In the genomic region with DNA sequence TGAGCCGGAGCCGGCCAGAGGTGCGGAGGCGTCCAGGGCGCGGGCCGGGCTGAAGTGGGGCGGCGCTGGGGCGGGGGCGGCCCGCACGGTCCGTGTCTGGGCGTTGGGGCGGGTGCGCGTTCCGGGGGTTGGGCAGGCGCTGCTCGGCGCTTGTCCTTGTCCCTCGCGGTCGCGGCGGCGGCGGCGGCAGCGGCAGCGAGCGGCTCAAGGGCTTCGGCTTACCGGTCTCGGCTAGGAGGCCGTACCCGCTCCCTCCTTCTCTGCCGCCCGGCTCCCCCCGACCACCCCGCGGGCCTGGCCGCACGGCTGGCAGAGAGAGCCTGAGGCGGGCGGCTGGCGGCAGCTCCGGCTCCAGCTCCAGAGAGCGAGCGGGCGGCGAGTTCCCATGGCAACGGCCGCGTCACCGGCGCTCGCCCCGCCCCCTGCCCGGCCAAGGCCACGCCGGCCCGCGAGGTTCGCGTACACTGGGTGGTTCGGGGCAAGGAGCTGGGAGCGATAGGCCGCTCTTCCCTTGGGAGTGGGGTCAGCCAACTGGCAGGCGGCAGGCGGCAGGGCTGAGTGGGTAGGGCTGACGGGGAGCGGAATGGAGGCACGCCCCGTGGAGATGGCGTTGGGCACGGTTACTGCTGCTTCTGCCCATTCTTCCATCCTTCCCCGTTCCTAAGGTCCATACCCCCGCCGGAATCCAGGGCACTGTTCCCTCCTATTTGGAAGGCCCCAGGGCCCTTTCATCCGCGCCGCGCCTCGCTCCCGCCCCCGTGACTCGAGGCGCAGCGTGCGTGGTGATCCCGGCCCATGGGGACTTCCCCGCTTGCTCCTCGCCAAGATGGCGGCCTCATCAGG, we compare ENCODE assay signal across 1 cellular context.
TF ChIP-seq lines count a peak whose summit lies in the region.

A gene with protein sequence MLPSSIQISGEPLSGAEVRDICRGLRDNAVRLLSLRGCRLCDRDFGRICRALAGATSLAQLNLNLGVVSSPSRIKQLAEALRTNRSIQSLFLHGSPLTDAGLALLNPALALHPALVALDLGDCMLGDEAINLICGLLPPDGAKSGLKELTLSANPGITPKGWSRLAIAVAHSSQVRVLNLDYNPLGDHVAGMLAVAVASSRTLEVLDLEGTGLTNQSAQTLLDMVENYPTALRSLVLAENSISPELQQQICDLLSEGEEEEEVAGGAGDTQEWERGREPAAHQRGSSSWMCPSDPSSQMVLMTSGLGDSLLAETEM (minus strand): TSS at position 363 of the 843 bp plus-strand sequence. CDS start 561 bp downstream, outside the sequence.

TF ChIP-seq in HepG2, 621 proteins besides CTCF, POLR2A, EP300 and RAD21 (continued from another document and continues in another):
- TF ChIP-seq, protein P1, sequence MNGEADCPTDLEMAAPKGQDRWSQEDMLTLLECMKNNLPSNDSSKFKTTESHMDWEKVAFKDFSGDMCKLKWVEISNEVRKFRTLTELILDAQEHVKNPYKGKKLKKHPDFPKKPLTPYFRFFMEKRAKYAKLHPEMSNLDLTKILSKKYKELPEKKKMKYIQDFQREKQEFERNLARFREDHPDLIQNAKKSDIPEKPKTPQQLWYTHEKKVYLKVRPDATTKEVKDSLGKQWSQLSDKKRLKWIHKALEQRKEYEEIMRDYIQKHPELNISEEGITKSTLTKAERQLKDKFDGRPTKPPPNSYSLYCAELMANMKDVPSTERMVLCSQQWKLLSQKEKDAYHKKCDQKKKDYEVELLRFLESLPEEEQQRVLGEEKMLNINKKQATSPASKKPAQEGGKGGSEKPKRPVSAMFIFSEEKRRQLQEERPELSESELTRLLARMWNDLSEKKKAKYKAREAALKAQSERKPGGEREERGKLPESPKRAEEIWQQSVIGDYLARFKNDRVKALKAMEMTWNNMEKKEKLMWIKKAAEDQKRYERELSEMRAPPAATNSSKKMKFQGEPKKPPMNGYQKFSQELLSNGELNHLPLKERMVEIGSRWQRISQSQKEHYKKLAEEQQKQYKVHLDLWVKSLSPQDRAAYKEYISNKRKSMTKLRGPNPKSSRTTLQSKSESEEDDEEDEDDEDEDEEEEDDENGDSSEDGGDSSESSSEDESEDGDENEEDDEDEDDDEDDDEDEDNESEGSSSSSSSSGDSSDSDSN (CRISPR knock-in tag; IDR thresholded peaks at IDR 0.05), result peak; percentile 68; the same call in 1 of the 2 replicates
- no peak for TF ChIP-seq NFE2 (CRISPR knock-in tag; IDR thresholded peaks at IDR 0.05)
- peak; percentile 93; the same call in 1 of the 2 replicates for TF ChIP-seq MXD4 (CRISPR knock-in tag; IDR thresholded peaks at IDR 0.05)
- TF ChIP-seq, protein P2, sequence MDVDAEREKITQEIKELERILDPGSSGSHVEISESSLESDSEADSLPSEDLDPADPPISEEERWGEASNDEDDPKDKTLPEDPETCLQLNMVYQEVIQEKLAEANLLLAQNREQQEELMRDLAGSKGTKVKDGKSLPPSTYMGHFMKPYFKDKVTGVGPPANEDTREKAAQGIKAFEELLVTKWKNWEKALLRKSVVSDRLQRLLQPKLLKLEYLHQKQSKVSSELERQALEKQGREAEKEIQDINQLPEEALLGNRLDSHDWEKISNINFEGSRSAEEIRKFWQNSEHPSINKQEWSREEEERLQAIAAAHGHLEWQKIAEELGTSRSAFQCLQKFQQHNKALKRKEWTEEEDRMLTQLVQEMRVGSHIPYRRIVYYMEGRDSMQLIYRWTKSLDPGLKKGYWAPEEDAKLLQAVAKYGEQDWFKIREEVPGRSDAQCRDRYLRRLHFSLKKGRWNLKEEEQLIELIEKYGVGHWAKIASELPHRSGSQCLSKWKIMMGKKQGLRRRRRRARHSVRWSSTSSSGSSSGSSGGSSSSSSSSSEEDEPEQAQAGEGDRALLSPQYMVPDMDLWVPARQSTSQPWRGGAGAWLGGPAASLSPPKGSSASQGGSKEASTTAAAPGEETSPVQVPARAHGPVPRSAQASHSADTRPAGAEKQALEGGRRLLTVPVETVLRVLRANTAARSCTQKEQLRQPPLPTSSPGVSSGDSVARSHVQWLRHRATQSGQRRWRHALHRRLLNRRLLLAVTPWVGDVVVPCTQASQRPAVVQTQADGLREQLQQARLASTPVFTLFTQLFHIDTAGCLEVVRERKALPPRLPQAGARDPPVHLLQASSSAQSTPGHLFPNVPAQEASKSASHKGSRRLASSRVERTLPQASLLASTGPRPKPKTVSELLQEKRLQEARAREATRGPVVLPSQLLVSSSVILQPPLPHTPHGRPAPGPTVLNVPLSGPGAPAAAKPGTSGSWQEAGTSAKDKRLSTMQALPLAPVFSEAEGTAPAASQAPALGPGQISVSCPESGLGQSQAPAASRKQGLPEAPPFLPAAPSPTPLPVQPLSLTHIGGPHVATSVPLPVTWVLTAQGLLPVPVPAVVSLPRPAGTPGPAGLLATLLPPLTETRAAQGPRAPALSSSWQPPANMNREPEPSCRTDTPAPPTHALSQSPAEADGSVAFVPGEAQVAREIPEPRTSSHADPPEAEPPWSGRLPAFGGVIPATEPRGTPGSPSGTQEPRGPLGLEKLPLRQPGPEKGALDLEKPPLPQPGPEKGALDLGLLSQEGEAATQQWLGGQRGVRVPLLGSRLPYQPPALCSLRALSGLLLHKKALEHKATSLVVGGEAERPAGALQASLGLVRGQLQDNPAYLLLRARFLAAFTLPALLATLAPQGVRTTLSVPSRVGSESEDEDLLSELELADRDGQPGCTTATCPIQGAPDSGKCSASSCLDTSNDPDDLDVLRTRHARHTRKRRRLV (CRISPR knock-in tag; IDR thresholded peaks at IDR 0.05), result no peak
- TF ChIP-seq TBP (CRISPR knock-in tag; IDR thresholded peaks at IDR 0.05), result no peak
- TF ChIP-seq ZNF225 (CRISPR knock-in tag; IDR thresholded peaks at IDR 0.05), result peak; percentile 70
- TF ChIP-seq, protein P3, sequence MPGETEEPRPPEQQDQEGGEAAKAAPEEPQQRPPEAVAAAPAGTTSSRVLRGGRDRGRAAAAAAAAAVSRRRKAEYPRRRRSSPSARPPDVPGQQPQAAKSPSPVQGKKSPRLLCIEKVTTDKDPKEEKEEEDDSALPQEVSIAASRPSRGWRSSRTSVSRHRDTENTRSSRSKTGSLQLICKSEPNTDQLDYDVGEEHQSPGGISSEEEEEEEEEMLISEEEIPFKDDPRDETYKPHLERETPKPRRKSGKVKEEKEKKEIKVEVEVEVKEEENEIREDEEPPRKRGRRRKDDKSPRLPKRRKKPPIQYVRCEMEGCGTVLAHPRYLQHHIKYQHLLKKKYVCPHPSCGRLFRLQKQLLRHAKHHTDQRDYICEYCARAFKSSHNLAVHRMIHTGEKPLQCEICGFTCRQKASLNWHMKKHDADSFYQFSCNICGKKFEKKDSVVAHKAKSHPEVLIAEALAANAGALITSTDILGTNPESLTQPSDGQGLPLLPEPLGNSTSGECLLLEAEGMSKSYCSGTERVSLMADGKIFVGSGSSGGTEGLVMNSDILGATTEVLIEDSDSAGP (CRISPR knock-in tag; IDR thresholded peaks at IDR 0.05; ENCODE audit: borderline replicate concordance), result peak; percentile 43; the same call in 1 of the 2 replicates
- TF ChIP-seq ZNF451 (CRISPR knock-in tag; IDR thresholded peaks at IDR 0.05), result no peak
- peak; percentile 76; the same call in 1 of the 2 replicates for TF ChIP-seq CREB1 (IDR thresholded peaks at IDR 0.05)
- TF ChIP-seq CREB1 (CRISPR knock-in tag; IDR thresholded peaks at IDR 0.05), result no peak
- TF ChIP-seq ZNF331 (CRISPR knock-in tag; IDR thresholded peaks at IDR 0.05), result no peak
- no peak for TF ChIP-seq SMC3 (IDR thresholded peaks at IDR 0.05; ENCODE audit: low read length)
- no peak for TF ChIP-seq ZNF550 (CRISPR knock-in tag; IDR thresholded peaks at IDR 0.05; ENCODE audit: borderline replicate concordance)
- no peak for TF ChIP-seq TBX3 (IDR thresholded peaks at IDR 0.05; ENCODE audit: borderline replicate concordance)
- TF ChIP-seq ZNF510 (CRISPR knock-in tag; IDR thresholded peaks at IDR 0.05; ENCODE audit: low read depth), result no peak
- no peak for TF ChIP-seq KMT2B (CRISPR knock-in tag; IDR thresholded peaks at IDR 0.05)
- TF ChIP-seq AKAP8 (CRISPR knock-in tag; IDR thresholded peaks at IDR 0.05), result peak; percentile 97
- TF ChIP-seq, protein P4, sequence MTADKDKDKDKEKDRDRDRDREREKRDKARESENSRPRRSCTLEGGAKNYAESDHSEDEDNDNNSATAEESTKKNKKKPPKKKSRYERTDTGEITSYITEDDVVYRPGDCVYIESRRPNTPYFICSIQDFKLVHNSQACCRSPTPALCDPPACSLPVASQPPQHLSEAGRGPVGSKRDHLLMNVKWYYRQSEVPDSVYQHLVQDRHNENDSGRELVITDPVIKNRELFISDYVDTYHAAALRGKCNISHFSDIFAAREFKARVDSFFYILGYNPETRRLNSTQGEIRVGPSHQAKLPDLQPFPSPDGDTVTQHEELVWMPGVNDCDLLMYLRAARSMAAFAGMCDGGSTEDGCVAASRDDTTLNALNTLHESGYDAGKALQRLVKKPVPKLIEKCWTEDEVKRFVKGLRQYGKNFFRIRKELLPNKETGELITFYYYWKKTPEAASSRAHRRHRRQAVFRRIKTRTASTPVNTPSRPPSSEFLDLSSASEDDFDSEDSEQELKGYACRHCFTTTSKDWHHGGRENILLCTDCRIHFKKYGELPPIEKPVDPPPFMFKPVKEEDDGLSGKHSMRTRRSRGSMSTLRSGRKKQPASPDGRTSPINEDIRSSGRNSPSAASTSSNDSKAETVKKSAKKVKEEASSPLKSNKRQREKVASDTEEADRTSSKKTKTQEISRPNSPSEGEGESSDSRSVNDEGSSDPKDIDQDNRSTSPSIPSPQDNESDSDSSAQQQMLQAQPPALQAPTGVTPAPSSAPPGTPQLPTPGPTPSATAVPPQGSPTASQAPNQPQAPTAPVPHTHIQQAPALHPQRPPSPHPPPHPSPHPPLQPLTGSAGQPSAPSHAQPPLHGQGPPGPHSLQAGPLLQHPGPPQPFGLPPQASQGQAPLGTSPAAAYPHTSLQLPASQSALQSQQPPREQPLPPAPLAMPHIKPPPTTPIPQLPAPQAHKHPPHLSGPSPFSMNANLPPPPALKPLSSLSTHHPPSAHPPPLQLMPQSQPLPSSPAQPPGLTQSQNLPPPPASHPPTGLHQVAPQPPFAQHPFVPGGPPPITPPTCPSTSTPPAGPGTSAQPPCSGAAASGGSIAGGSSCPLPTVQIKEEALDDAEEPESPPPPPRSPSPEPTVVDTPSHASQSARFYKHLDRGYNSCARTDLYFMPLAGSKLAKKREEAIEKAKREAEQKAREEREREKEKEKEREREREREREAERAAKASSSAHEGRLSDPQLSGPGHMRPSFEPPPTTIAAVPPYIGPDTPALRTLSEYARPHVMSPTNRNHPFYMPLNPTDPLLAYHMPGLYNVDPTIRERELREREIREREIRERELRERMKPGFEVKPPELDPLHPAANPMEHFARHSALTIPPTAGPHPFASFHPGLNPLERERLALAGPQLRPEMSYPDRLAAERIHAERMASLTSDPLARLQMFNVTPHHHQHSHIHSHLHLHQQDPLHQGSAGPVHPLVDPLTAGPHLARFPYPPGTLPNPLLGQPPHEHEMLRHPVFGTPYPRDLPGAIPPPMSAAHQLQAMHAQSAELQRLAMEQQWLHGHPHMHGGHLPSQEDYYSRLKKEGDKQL (CRISPR knock-in tag; IDR thresholded peaks at IDR 0.05; ENCODE audit: low read depth), result no peak
- TF ChIP-seq, protein P5, sequence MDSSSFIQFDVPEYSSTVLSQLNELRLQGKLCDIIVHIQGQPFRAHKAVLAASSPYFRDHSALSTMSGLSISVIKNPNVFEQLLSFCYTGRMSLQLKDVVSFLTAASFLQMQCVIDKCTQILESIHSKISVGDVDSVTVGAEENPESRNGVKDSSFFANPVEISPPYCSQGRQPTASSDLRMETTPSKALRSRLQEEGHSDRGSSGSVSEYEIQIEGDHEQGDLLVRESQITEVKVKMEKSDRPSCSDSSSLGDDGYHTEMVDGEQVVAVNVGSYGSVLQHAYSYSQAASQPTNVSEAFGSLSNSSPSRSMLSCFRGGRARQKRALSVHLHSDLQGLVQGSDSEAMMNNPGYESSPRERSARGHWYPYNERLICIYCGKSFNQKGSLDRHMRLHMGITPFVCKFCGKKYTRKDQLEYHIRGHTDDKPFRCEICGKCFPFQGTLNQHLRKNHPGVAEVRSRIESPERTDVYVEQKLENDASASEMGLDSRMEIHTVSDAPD (CRISPR knock-in tag; IDR thresholded peaks at IDR 0.05), result no peak
- TF ChIP-seq, protein P6, sequence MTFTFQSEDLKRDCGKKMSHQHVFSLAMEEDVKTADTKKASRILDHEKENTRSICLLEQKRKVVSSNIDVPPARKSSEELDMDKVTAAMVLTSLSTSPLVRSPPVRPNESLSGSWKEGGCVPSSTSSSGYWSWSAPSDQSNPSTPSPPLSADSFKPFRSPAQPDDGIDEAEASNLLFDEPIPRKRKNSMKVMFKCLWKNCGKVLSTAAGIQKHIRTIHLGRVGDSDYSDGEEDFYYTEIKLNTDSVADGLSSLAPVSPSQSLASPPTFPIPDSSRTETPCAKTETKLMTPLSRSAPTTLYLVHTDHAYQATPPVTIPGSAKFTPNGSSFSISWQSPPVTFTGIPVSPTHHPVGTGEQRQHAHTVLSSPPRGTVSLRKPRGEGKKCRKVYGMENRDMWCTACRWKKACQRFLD (CRISPR knock-in tag; IDR thresholded peaks at IDR 0.05; ENCODE audit: borderline replicate concordance), result 0 out of 2 replicates have a peak, but pooled peaks have one; percentile 62
- TF ChIP-seq, protein P7, sequence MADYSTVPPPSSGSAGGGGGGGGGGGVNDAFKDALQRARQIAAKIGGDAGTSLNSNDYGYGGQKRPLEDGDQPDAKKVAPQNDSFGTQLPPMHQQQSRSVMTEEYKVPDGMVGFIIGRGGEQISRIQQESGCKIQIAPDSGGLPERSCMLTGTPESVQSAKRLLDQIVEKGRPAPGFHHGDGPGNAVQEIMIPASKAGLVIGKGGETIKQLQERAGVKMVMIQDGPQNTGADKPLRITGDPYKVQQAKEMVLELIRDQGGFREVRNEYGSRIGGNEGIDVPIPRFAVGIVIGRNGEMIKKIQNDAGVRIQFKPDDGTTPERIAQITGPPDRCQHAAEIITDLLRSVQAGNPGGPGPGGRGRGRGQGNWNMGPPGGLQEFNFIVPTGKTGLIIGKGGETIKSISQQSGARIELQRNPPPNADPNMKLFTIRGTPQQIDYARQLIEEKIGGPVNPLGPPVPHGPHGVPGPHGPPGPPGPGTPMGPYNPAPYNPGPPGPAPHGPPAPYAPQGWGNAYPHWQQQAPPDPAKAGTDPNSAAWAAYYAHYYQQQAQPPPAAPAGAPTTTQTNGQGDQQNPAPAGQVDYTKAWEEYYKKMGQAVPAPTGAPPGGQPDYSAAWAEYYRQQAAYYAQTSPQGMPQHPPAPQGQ (CRISPR knock-in tag; IDR thresholded peaks at IDR 0.05; ENCODE audit: borderline replicate concordance), result peak; percentile 18; the same call in 1 of the 2 replicates
- TF ChIP-seq SSRP1 (CRISPR knock-in tag; IDR thresholded peaks at IDR 0.05), result no peak
- peak; percentile 10; the same call in 1 of the 2 replicates for TF ChIP-seq ZNF768 (CRISPR knock-in tag; IDR thresholded peaks at IDR 0.05)
- TF ChIP-seq RBM22 (optimal IDR thresholded peaks at IDR 0.05; ENCODE audit: low read length), result peak; percentile 98
- 0 out of 2 replicates have a peak, but pooled peaks have one; percentile 62 for TF ChIP-seq ZNF224 (CRISPR knock-in tag; IDR thresholded peaks at IDR 0.05)
- TF ChIP-seq PITX1 (CRISPR knock-in tag; IDR thresholded peaks at IDR 0.05), result no peak
- peak; percentile 68; the same call in 1 of the 2 replicates for TF ChIP-seq TGIF2 (CRISPR knock-in tag; IDR thresholded peaks at IDR 0.05)
- peak; percentile 51; the same call in 1 of the 2 replicates for TF ChIP-seq CCDC6 (CRISPR knock-in tag; IDR thresholded peaks at IDR 0.05)
- no peak for TF ChIP-seq FOXA1 (IDR thresholded peaks at IDR 0.05)
- peak; percentile 38; the same call in 1 of the 2 replicates for TF ChIP-seq FOXA1 (CRISPR knock-in tag; IDR thresholded peaks at IDR 0.05)
- 0 out of 2 replicates have a peak, but pooled peaks have one; percentile 52 for TF ChIP-seq REPIN1 (CRISPR knock-in tag; IDR thresholded peaks at IDR 0.05; ENCODE audit: borderline replicate concordance, low read depth)
- no peak for TF ChIP-seq SMAD3 (CRISPR knock-in tag; IDR thresholded peaks at IDR 0.05)
- TF ChIP-seq ZBTB21 (CRISPR knock-in tag; IDR thresholded peaks at IDR 0.05), result no peak
- TF ChIP-seq GZF1 (CRISPR knock-in tag; IDR thresholded peaks at IDR 0.05), result no peak
- no peak for TF ChIP-seq HMG20A (CRISPR knock-in tag; IDR thresholded peaks at IDR 0.05; ENCODE audit: borderline replicate concordance)
